Comparison of ENCODE assay signal across 15 cellular contexts in the genomic region with DNA sequence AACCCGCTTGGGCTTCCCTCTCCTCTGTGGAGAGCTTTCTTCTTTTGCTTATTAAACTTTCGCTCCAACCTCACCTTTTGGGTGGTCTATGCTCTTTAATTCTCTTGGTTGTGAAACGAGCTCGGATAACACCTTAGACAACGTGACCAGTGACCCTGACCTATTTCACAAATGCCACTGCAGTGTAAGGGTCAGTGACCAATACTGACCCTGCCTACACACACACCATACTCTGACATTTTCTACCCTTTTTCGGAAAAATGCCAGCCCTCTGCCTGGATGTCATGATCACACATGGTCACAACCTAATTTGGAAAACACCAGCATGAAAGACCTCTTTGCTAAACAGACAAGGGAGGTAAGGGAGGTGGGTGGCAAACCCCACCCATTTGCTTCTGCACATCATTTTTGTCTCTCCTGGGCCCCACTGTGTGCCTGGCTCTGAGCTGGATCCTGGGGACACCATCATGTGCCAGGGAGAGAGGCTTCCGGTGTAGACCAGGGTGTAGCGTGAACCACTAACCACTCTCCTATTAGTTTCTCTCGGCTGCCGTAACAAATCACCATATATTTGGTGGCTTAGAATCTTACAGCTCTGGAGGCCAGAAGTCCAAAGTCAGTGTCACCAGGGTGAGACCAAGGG. TPM values are rescaled to one million over a fixed set of nuclear protein-coding genes. Genes with fewer than 3 reads are reported as not detected.
DNase-seq lines count a peak whose midpoint lies in the region; ATAC-seq, FAIRE-seq and TF ChIP-seq lines count a peak whose summit lies in the region.
"Had no signal": no experiment of that assay in that cellular context is flagged by ENCODE, and none has a peak within 500 bp of the region (broad histone marks: within the 10 kb centered on the region; RNA-seq: fewer than 3 reads in every experiment).

No MANE protein-coding gene starts in this region.

- TF ChIP-seq EP300 in HepG2 (IDR thresholded peaks at IDR 0.05; ENCODE audit: low read depth in 2 of 2, low read length in 2 of 2) (peak in 1 of 2 experiments; percentile 92; a peak in 2 of 4 replicates), HepG2 (CRISPR knock-in tag; IDR thresholded peaks at IDR 0.05; ENCODE audit: borderline replicate concordance) (peak; percentile 76)

- no peaks in the 10 kb centered on the region for H3K4me1 ChIP-seq in right atrium auricular region
- H3K4me1 ChIP-seq in HepG2 (ENCODE audit: insufficient read depth, low read length): peaks cover 86% of the 10 kb centered on the region
- H3K4me1 ChIP-seq: Peyer's patch had no signal

- no peaks in the 10 kb centered on the region for H3K27me3 ChIP-seq in right atrium auricular region
- H3K27me3 ChIP-seq in HepG2 (ENCODE audit: control insufficient read depth in 1 of 2, insufficient read depth in 2 of 2, low read length in 2 of 2): no peaks in the 10 kb centered on the region; a peak in 1 of 5 replicates
- H3K27me3 ChIP-seq: Peyer's patch had no signal

- intact Hi-C loops in Right ventricle myocardium superior (cut with DNase I) (no loop called here), HepG2 (cut with micrococcal nuclease; ENCODE audit: unreplicated experiment) (no loop called here)

- TF ChIP-seq RAD21 in HepG2 (CRISPR knock-in tag; IDR thresholded peaks at IDR 0.05): no peak

- TF ChIP-seq POLR2A in HepG2 (IDR thresholded peaks at IDR 0.05; ENCODE audit: insufficient read depth in 1 of 2, low read depth in 2 of 2, low read length in 2 of 2): no peak; a peak in 1 of 4 replicates

- FAIRE-seq in HepG2 (lab: Jason Lieb, UNC): peak; percentile 86

- WGBS in HepG2 (ENCODE audit: low lambda C conversion rate): 20% methylated on average over 6 of the region's 10 CpGs

- in situ Hi-C loops in HepG2 (cut with HindIII; ENCODE audit: extremely low pct_ligation_motif_present, low pct_unique_long_range_greater_than_20kb): no loop called here

- TF ChIP-seq CTCF in right atrium auricular region (IDR thresholded peaks at IDR 0.05) (no peak), HepG2 (CRISPR knock-in tag; IDR thresholded peaks at IDR 0.05) (peak; percentile 7; the same call in 1 of the 2 replicates)

- POLR2A ChIA-PET in HepG2 (lab: Yijun Ruan, JAX): interaction anchor here (1.0 to 4.7 kb wide), 7 partner anchors 8 to 43 kb away, joined by 3 to 309 read pairs (median 5); partner anchors contain the start of gene ETFB

- no peak overlapping the region for H3K27ac ChIP-seq in right atrium auricular region
- H3K27ac ChIP-seq in HepG2 (ENCODE audit: extremely low read length, insufficient read depth, low read length): peak overlapping the region; percentile 90
- H3K27ac ChIP-seq: Peyer's patch had no signal

- H3K36me3 ChIP-seq in right atrium auricular region (peaks cover 15% of the 10 kb centered on the region), HepG2 (replicated peaks in 1 of 2; ENCODE audit: control insufficient read depth in 1 of 2, insufficient read depth in 2 of 2, low read length in 2 of 2) (peaks cover 8 to 10% of the 10 kb centered on the region in 2 experiments; a peak in 4 of 5 replicates)

- CTCF ChIA-PET in HepG2 (lab: Yijun Ruan, JAX; ENCODE audit: low intra/inter-chr PET ratio, low total read pairs): no interaction called here

- BruUV-seq in HepG2 (replicated peaks; lab: Mats Ljungman, UMichigan): no TSS peak

- no peak overlapping the region for H3K4me3 ChIP-seq in right atrium auricular region
- peak overlapping the region in 1 of 3 experiments; percentile 13; a peak in 1 of 6 replicates for H3K4me3 ChIP-seq in HepG2 (replicated peaks in 1 of 3; ENCODE audit: insufficient read depth in 1 of 3, low read depth in 2 of 3, low read length in 3 of 3)
- H3K4me3 ChIP-seq: Peyer's patch had no signal

- peaks cover 47% of the 10 kb centered on the region for H3K79me2 ChIP-seq in HepG2 (ENCODE audit: insufficient read depth, low read length)

- DNase-seq in Right ventricle myocardium superior (peak; percentile 10), right atrium auricular region (ENCODE audit: low spot score) (no peak), HepG2 (ENCODE audit: low spot score) (peak; percentile 80), hepatic stellate cell (ENCODE audit: low spot score) (no peak), pons (ENCODE audit: low spot score) (no peak)
- DNase-seq: COR-L47, DMS153, GOT3, NCI-H187, NCI-H226, NCI-H524 treated with DMSO at 0.1 percent for 48 hours, Peyer's patch had no signal

- H3K4me2 ChIP-seq in HepG2 (ENCODE audit: low read depth, low read length): peak overlapping the region; percentile 56

- no peak overlapping the region for H2AFZ ChIP-seq in HepG2 (ENCODE audit: low read length)

- peak overlapping the region; percentile 65 for H3K9ac ChIP-seq in HepG2 (ENCODE audit: insufficient read depth, low read depth, low read length)

- H4K20me1 ChIP-seq in HepG2 (ENCODE audit: insufficient read depth, low read length): no peaks in the 10 kb centered on the region

- ATAC-seq in Right ventricle myocardium superior (ENCODE audit: poor library complexity): no peak
- peak; percentile 8; the same call in 2 of the 3 replicates for ATAC-seq in HepG2
- no peak for ATAC-seq in HG03432 (IDR thresholded peaks at IDR 0.05; ENCODE audit: unreplicated experiment)
- ATAC-seq: Right ventricle myocardium inferior had no signal

- no peaks in the 10 kb centered on the region for H3K9me3 ChIP-seq in right atrium auricular region
- no peaks in the 10 kb centered on the region for H3K9me3 ChIP-seq in HepG2 (ENCODE audit: low read length)
- H3K9me3 ChIP-seq: Peyer's patch had no signal

RNA-seq across cellular contexts. Expression of gene ETFB, which starts 9.9 kb away (rescaled TPM):
- total RNA-seq in Right ventricle myocardium superior (530 TPM), right atrium auricular region (100 to 1,000 TPM; 385 TPM), HepG2 (2016; rRNA removed; fragmentation: Illumina TruSeq; extraction: Trizol) (678 and 853 TPM in 2 replicates)
- 187 and 190 TPM in 2 replicates for total RNA-seq in HepG2 (2016; cell fraction: cytosol; rRNA removed; fragmentation: Illumina TruSeq; extraction: Trizol; ENCODE audit: low read depth)
- 701 and 868 TPM in 2 replicates for total RNA-seq in HepG2 (2016; cell fraction: insoluble cytoplasmic fraction; rRNA removed; fragmentation: Illumina TruSeq; extraction: Trizol)
- total RNA-seq in HepG2 (2016; cell fraction: membrane; rRNA removed; fragmentation: Illumina TruSeq; extraction: Trizol): 206 and 231 TPM in 2 replicates
- 228 and 251 TPM in 2 replicates for total RNA-seq in HepG2 (2016; cell fraction: nucleus; rRNA removed; fragmentation: Illumina TruSeq; extraction: Trizol)
- 1,171 and 1,314 TPM in 2 replicates for polyA plus RNA-seq in HepG2 (2011; rRNA removed)
- 1,380 and 2,015 TPM in 2 replicates for polyA plus RNA-seq in HepG2 (2011; cell fraction: cytosol; rRNA removed)
- polyA plus RNA-seq in HepG2 (2011; cell fraction: nucleus; rRNA removed): 550 and 597 TPM in 2 replicates
- polyA plus RNA-seq in HepG2 (2012): 654 and 683 TPM in 2 replicates
- polyA plus RNA-seq in HepG2 (2016; cell fraction: cytosol; fragmentation: Illumina TruSeq; extraction: Trizol; ENCODE audit: low read depth): 206 and 220 TPM in 2 replicates
- polyA plus RNA-seq in HepG2 (2016; cell fraction: insoluble cytoplasmic fraction; fragmentation: Illumina TruSeq; extraction: Trizol; ENCODE audit: low read depth): 802 and 838 TPM in 2 replicates
- polyA plus RNA-seq in HepG2 (2016; cell fraction: membrane; fragmentation: Illumina TruSeq; extraction: Trizol; ENCODE audit: low read depth): 172 and 183 TPM in 2 replicates
- 373 and 382 TPM in 2 replicates for polyA plus RNA-seq in HepG2 (2016; cell fraction: nucleus; fragmentation: Illumina TruSeq; extraction: Trizol; ENCODE audit: insufficient read depth, low read depth)
- 108 and 610 TPM in 2 replicates for polyA minus RNA-seq in HepG2 (2011; rRNA and poly(A)+ RNA removed; ENCODE audit: low replicate concordance)
- polyA minus RNA-seq in HepG2 (2011; cell fraction: cytosol; rRNA and poly(A)+ RNA removed): 250 and 276 TPM in 2 replicates
- polyA minus RNA-seq in HepG2 (2011; cell fraction: nucleus; rRNA and poly(A)+ RNA removed): 141 and 147 TPM in 2 replicates

RNA-seq across cellular contexts. Expression of gene CLDND2, which starts 12.5 kb away (rescaled TPM):
- total RNA-seq in Right ventricle myocardium superior (0.46 TPM), right atrium auricular region (not detected), HepG2 (2016; rRNA removed; fragmentation: Illumina TruSeq; extraction: Trizol) (1.1 and 1.8 TPM in 2 replicates)
- 2.7 and 4.1 TPM in 2 replicates for total RNA-seq in HepG2 (2016; cell fraction: cytosol; rRNA removed; fragmentation: Illumina TruSeq; extraction: Trizol; ENCODE audit: low read depth)
- total RNA-seq in HepG2 (2016; cell fraction: insoluble cytoplasmic fraction; rRNA removed; fragmentation: Illumina TruSeq; extraction: Trizol): 2.4 TPM in 1 of 2 replicates, not detected in the other
- 2.3 TPM in 2 replicates for total RNA-seq in HepG2 (2016; cell fraction: membrane; rRNA removed; fragmentation: Illumina TruSeq; extraction: Trizol)
- total RNA-seq in HepG2 (2016; cell fraction: nucleus; rRNA removed; fragmentation: Illumina TruSeq; extraction: Trizol): 2.7 and 6.2 TPM in 2 replicates
- 0.84 and 1.6 TPM in 2 replicates for polyA plus RNA-seq in HepG2 (2011; rRNA removed)
- not detected in 2 replicates for polyA plus RNA-seq in HepG2 (2011; cell fraction: cytosol; rRNA removed)
- 1.3 and 2.4 TPM in 2 replicates for polyA plus RNA-seq in HepG2 (2011; cell fraction: nucleus; rRNA removed)
- 3.7 and 5.0 TPM in 2 replicates for polyA plus RNA-seq in HepG2 (2012)
- 3.6 and 5.6 TPM in 2 replicates for polyA plus RNA-seq in HepG2 (2016; cell fraction: cytosol; fragmentation: Illumina TruSeq; extraction: Trizol; ENCODE audit: low read depth)
- polyA plus RNA-seq in HepG2 (2016; cell fraction: insoluble cytoplasmic fraction; fragmentation: Illumina TruSeq; extraction: Trizol; ENCODE audit: low read depth): 1.3 and 2.6 TPM in 2 replicates
- 2.3 and 2.8 TPM in 2 replicates for polyA plus RNA-seq in HepG2 (2016; cell fraction: membrane; fragmentation: Illumina TruSeq; extraction: Trizol; ENCODE audit: low read depth)
- 5.7 and 13.4 TPM in 2 replicates for polyA plus RNA-seq in HepG2 (2016; cell fraction: nucleus; fragmentation: Illumina TruSeq; extraction: Trizol; ENCODE audit: insufficient read depth, low read depth)
- polyA minus RNA-seq in HepG2 (2011; rRNA and poly(A)+ RNA removed; ENCODE audit: low replicate concordance): 1.4 TPM in 1 of 2 replicates, not detected in the other
- not detected in 2 replicates for polyA minus RNA-seq in HepG2 (2011; cell fraction: cytosol; rRNA and poly(A)+ RNA removed)
- polyA minus RNA-seq in HepG2 (2011; cell fraction: nucleus; rRNA and poly(A)+ RNA removed): 3.0 and 4.2 TPM in 2 replicates
- total RNA-seq: Peyer's patch had no signal
- polyA plus RNA-seq: CD14-positive monocyte had no signal

RNA-seq across cellular contexts. Expression of gene VSIG10L, which starts 14.3 kb away (rescaled TPM):
- total RNA-seq in Right ventricle myocardium superior (0.65 TPM), right atrium auricular region (1 to 10 TPM in 1 of 2 donors, under 1 TPM in 1; 0.79 to 1.1 TPM), HepG2 (2016; rRNA removed; fragmentation: Illumina TruSeq; extraction: Trizol) (1.8 and 2.7 TPM in 2 replicates)
- total RNA-seq in HepG2 (2016; cell fraction: cytosol; rRNA removed; fragmentation: Illumina TruSeq; extraction: Trizol; ENCODE audit: low read depth): 0.62 and 1.0 TPM in 2 replicates
- total RNA-seq in HepG2 (2016; cell fraction: insoluble cytoplasmic fraction; rRNA removed; fragmentation: Illumina TruSeq; extraction: Trizol): 1.4 and 2.7 TPM in 2 replicates
- total RNA-seq in HepG2 (2016; cell fraction: membrane; rRNA removed; fragmentation: Illumina TruSeq; extraction: Trizol): 1.7 and 1.8 TPM in 2 replicates
- total RNA-seq in HepG2 (2016; cell fraction: nucleus; rRNA removed; fragmentation: Illumina TruSeq; extraction: Trizol): 3.5 and 4.0 TPM in 2 replicates
- 8.0 and 8.5 TPM in 2 replicates for polyA plus RNA-seq in HepG2 (2011; rRNA removed)
- polyA plus RNA-seq in HepG2 (2011; cell fraction: cytosol; rRNA removed): 3.0 and 3.1 TPM in 2 replicates
- polyA plus RNA-seq in HepG2 (2011; cell fraction: nucleus; rRNA removed): 31.6 and 35.6 TPM in 2 replicates
- polyA plus RNA-seq in HepG2 (2012): 6.0 and 7.0 TPM in 2 replicates
- 1.5 and 1.7 TPM in 2 replicates for polyA plus RNA-seq in HepG2 (2016; cell fraction: cytosol; fragmentation: Illumina TruSeq; extraction: Trizol; ENCODE audit: low read depth)
- 3.4 and 4.1 TPM in 2 replicates for polyA plus RNA-seq in HepG2 (2016; cell fraction: insoluble cytoplasmic fraction; fragmentation: Illumina TruSeq; extraction: Trizol; ENCODE audit: low read depth)
- polyA plus RNA-seq in HepG2 (2016; cell fraction: membrane; fragmentation: Illumina TruSeq; extraction: Trizol; ENCODE audit: low read depth): 3.5 and 3.7 TPM in 2 replicates
- polyA plus RNA-seq in HepG2 (2016; cell fraction: nucleus; fragmentation: Illumina TruSeq; extraction: Trizol; ENCODE audit: insufficient read depth, low read depth): 13.3 and 13.8 TPM in 2 replicates
- polyA minus RNA-seq in HepG2 (2011; rRNA and poly(A)+ RNA removed; ENCODE audit: low replicate concordance): 0.75 and 3.1 TPM in 2 replicates
- polyA minus RNA-seq in HepG2 (2011; cell fraction: cytosol; rRNA and poly(A)+ RNA removed): 1.5 and 1.7 TPM in 2 replicates
- polyA minus RNA-seq in HepG2 (2011; cell fraction: nucleus; rRNA and poly(A)+ RNA removed): 7.2 and 9.5 TPM in 2 replicates

RNA-seq across cellular contexts. Expression of gene NKG7, which starts 16.2 kb away (rescaled TPM):
- total RNA-seq in Right ventricle myocardium superior (2.3 TPM), right atrium auricular region (1 to 10 TPM; 1.4 to 1.8 TPM), HepG2 (2016; rRNA removed; fragmentation: Illumina TruSeq; extraction: Trizol) (not detected in 2 replicates)
- not detected in 2 replicates for total RNA-seq in HepG2 (2016; cell fraction: cytosol; rRNA removed; fragmentation: Illumina TruSeq; extraction: Trizol; ENCODE audit: low read depth)
- total RNA-seq in HepG2 (2016; cell fraction: insoluble cytoplasmic fraction; rRNA removed; fragmentation: Illumina TruSeq; extraction: Trizol): not detected in 2 replicates
- total RNA-seq in HepG2 (2016; cell fraction: membrane; rRNA removed; fragmentation: Illumina TruSeq; extraction: Trizol): not detected in 2 replicates
- not detected in 2 replicates for total RNA-seq in HepG2 (2016; cell fraction: nucleus; rRNA removed; fragmentation: Illumina TruSeq; extraction: Trizol)
- 0.21 and 0.40 TPM in 2 replicates for polyA plus RNA-seq in HepG2 (2011; rRNA removed)
- polyA plus RNA-seq in HepG2 (2011; cell fraction: cytosol; rRNA removed): 0.16 TPM in 1 of 2 replicates, not detected in the other
- polyA plus RNA-seq in HepG2 (2011; cell fraction: nucleus; rRNA removed): not detected in 2 replicates
- 0.25 and 0.42 TPM in 2 replicates for polyA plus RNA-seq in HepG2 (2012)
- not detected in 2 replicates for polyA plus RNA-seq in HepG2 (2016; cell fraction: cytosol; fragmentation: Illumina TruSeq; extraction: Trizol; ENCODE audit: low read depth)
- not detected in 2 replicates for polyA plus RNA-seq in HepG2 (2016; cell fraction: insoluble cytoplasmic fraction; fragmentation: Illumina TruSeq; extraction: Trizol; ENCODE audit: low read depth)
- not detected in 2 replicates for polyA plus RNA-seq in HepG2 (2016; cell fraction: membrane; fragmentation: Illumina TruSeq; extraction: Trizol; ENCODE audit: low read depth)
- not detected in 2 replicates for polyA plus RNA-seq in HepG2 (2016; cell fraction: nucleus; fragmentation: Illumina TruSeq; extraction: Trizol; ENCODE audit: insufficient read depth, low read depth)
- not detected in 2 replicates for polyA minus RNA-seq in HepG2 (2011; rRNA and poly(A)+ RNA removed; ENCODE audit: low replicate concordance)
- polyA minus RNA-seq in HepG2 (2011; cell fraction: cytosol; rRNA and poly(A)+ RNA removed): not detected in 2 replicates
- not detected in 2 replicates for polyA minus RNA-seq in HepG2 (2011; cell fraction: nucleus; rRNA and poly(A)+ RNA removed)

RNA-seq across cellular contexts. Expression of gene LIM2, which starts 31.5 kb away (rescaled TPM):
- total RNA-seq in Right ventricle myocardium superior (not detected), right atrium auricular region (not detected), HepG2 (2016; rRNA removed; fragmentation: Illumina TruSeq; extraction: Trizol) (not detected in 2 replicates)
- total RNA-seq in HepG2 (2016; cell fraction: cytosol; rRNA removed; fragmentation: Illumina TruSeq; extraction: Trizol; ENCODE audit: low read depth): not detected in 2 replicates
- not detected in 2 replicates for total RNA-seq in HepG2 (2016; cell fraction: insoluble cytoplasmic fraction; rRNA removed; fragmentation: Illumina TruSeq; extraction: Trizol)
- total RNA-seq in HepG2 (2016; cell fraction: membrane; rRNA removed; fragmentation: Illumina TruSeq; extraction: Trizol): 0.19 TPM in 1 of 2 replicates, not detected in the other
- total RNA-seq in HepG2 (2016; cell fraction: nucleus; rRNA removed; fragmentation: Illumina TruSeq; extraction: Trizol): not detected in 2 replicates
- 1.3 and 1.8 TPM in 2 replicates for polyA plus RNA-seq in HepG2 (2011; rRNA removed)
- 2.1 and 2.3 TPM in 2 replicates for polyA plus RNA-seq in HepG2 (2011; cell fraction: cytosol; rRNA removed)
- polyA plus RNA-seq in HepG2 (2011; cell fraction: nucleus; rRNA removed): 0.72 and 1.6 TPM in 2 replicates
- 0.57 and 1.0 TPM in 2 replicates for polyA plus RNA-seq in HepG2 (2012)
- not detected in 2 replicates for polyA plus RNA-seq in HepG2 (2016; cell fraction: cytosol; fragmentation: Illumina TruSeq; extraction: Trizol; ENCODE audit: low read depth)
- polyA plus RNA-seq in HepG2 (2016; cell fraction: insoluble cytoplasmic fraction; fragmentation: Illumina TruSeq; extraction: Trizol; ENCODE audit: low read depth): not detected in 2 replicates
- not detected in 2 replicates for polyA plus RNA-seq in HepG2 (2016; cell fraction: membrane; fragmentation: Illumina TruSeq; extraction: Trizol; ENCODE audit: low read depth)
- not detected in 2 replicates for polyA plus RNA-seq in HepG2 (2016; cell fraction: nucleus; fragmentation: Illumina TruSeq; extraction: Trizol; ENCODE audit: insufficient read depth, low read depth)
- 1.3 TPM in 1 of 2 replicates, not detected in the other for polyA minus RNA-seq in HepG2 (2011; rRNA and poly(A)+ RNA removed; ENCODE audit: low replicate concordance)
- 0.69 TPM in 1 of 2 replicates, not detected in the other for polyA minus RNA-seq in HepG2 (2011; cell fraction: cytosol; rRNA and poly(A)+ RNA removed)
- not detected in 2 replicates for polyA minus RNA-seq in HepG2 (2011; cell fraction: nucleus; rRNA and poly(A)+ RNA removed)
- total RNA-seq: Peyer's patch, Right ventricle myocardium inferior had no signal
- polyA plus RNA-seq: CD14-positive monocyte had no signal

Comparison
In these comparisons a context has a peak if more than half of its experiments do, and no peak if none do; other contexts are left out.
1. DNase-seq: peak in Right ventricle myocardium superior (single experiment) and HepG2 (single experiment); none in right atrium auricular region (single experiment), hepatic stellate cell (single experiment) and pons (single experiment).